In genomic region chr19:50896591-50897190, GRCh38 we compare ENCODE assay signal across 9 cellular contexts. TPM values are rescaled to one million over a fixed set of nuclear protein-coding genes. Genes with fewer than 3 reads are reported as not detected.
DNase-seq lines count a peak whose midpoint lies in the region; ATAC-seq and TF ChIP-seq lines count a peak whose summit lies in the region.
"Had no signal": no experiment of that assay in that cellular context is flagged by ENCODE, and none has a peak within 500 bp of the region (broad histone marks: within the 10 kb centered on the region; RNA-seq: fewer than 3 reads in every experiment).

No MANE protein-coding gene starts in this region.

- H3K36me3 ChIP-seq in A673 (ENCODE audit: insufficient read depth, low read length, poor library complexity, severe bottlenecking) (no peaks in the 10 kb centered on the region), right atrium auricular region (no peaks in the 10 kb centered on the region)

- peaks cover 10% of the 10 kb centered on the region for H3K9me3 Mint-ChIP-seq in activated CD4-positive, alpha-beta T cell treated with anti-CD3 and anti-CD28 coated beads for 36 hours (ENCODE audit: low read depth)
- peaks cover 5% of the 10 kb centered on the region for H3K9me3 Mint-ChIP-seq in activated CD8-positive, alpha-beta T cell treated with anti-CD3 and anti-CD28 coated beads for 36 hours

- CTCF ChIA-PET in activated CD4-positive, alpha-beta T cell treated with anti-CD3 and anti-CD28 coated beads for 36 hours (lab: Charles Lee): interaction anchor here (0.7 to 0.8 kb wide), 3 partner anchors 9 to 760 kb away, joined by 3 read pairs; no protein-coding TSS in a partner anchor
- CTCF ChIA-PET in activated CD8-positive, alpha-beta T cell treated with anti-CD3 and anti-CD28 coated beads for 36 hours (lab: Charles Lee): interaction anchor here (0.7 kb wide), 1 partner anchor 25 kb away, joined by 3 read pairs; no protein-coding TSS in a partner anchor
- CTCF ChIA-PET in A673 (lab: Charles Lee): interaction anchor here (0.7 kb wide), 1 partner anchor 245 kb away, joined by 3 read pairs; no protein-coding TSS in a partner anchor

- H3K27me3 Mint-ChIP-seq in activated CD4-positive, alpha-beta T cell treated with anti-CD3 and anti-CD28 coated beads for 36 hours: peaks cover 23% of the 10 kb centered on the region
- peaks cover 22% of the 10 kb centered on the region for H3K27me3 Mint-ChIP-seq in activated CD8-positive, alpha-beta T cell treated with anti-CD3 and anti-CD28 coated beads for 36 hours

- H3K27me3 ChIP-seq in A673 (replicated peaks; ENCODE audit: insufficient read depth, low read depth, low read length, poor library complexity) (peaks cover 8% of the 10 kb centered on the region), right atrium auricular region (no peaks in the 10 kb centered on the region)

- H3K36me3 Mint-ChIP-seq in activated CD4-positive, alpha-beta T cell treated with anti-CD3 and anti-CD28 coated beads for 36 hours (ENCODE audit: low read depth): no peaks in the 10 kb centered on the region
- H3K36me3 Mint-ChIP-seq in activated CD8-positive, alpha-beta T cell treated with anti-CD3 and anti-CD28 coated beads for 36 hours (ENCODE audit: low read depth): no peaks in the 10 kb centered on the region

- H3K4me3 ChIP-seq in A673 (ENCODE audit: low read depth, low read length, poor library complexity, severe bottlenecking) (no peak overlapping the region), right atrium auricular region (no peak overlapping the region)

- intact Hi-C loops in activated CD4-positive, alpha-beta T cell treated with anti-CD3 and anti-CD28 coated beads for 36 hours (cut with DNase I, micrococcal nuclease): no loop called here
- intact Hi-C loops in activated CD8-positive, alpha-beta T cell treated with anti-CD3 and anti-CD28 coated beads for 36 hours (cut with micrococcal nuclease): no loop called here
- intact Hi-C loops in A673 (cut with micrococcal nuclease; ENCODE audit: unreplicated experiment): no loop called here

- POLR2A ChIA-PET in activated CD4-positive, alpha-beta T cell treated with anti-CD3 and anti-CD28 coated beads for 36 hours (lab: Charles Lee): no interaction called here
- POLR2A ChIA-PET in activated CD8-positive, alpha-beta T cell treated with anti-CD3 and anti-CD28 coated beads for 36 hours (lab: Charles Lee): no interaction called here
- POLR2A ChIA-PET in A673 (lab: Charles Lee; ENCODE audit: low non-redundant PET): no interaction called here

- no peak for TF ChIP-seq CTCF in activated CD8-positive, alpha-beta T cell treated with anti-CD3 and anti-CD28 coated beads for 36 hours (IDR thresholded peaks at IDR 0.05)
- no peak for TF ChIP-seq CTCF in A673 (conservative IDR thresholded peaks at IDR 0.05; ENCODE audit: low read depth, low read length)
- no peak for TF ChIP-seq CTCF in right atrium auricular region (IDR thresholded peaks at IDR 0.05)

- H3K4me1 ChIP-seq in A673 (ENCODE audit: insufficient read depth, low read length, poor library complexity, severe bottlenecking): no peaks in the 10 kb centered on the region
- no peaks in the 10 kb centered on the region for H3K4me1 ChIP-seq in right atrium auricular region

- H3K9me3 ChIP-seq in A673 (ENCODE audit: low read depth, low read length, poor library complexity, severe bottlenecking): no peaks in the 10 kb centered on the region
- no peaks in the 10 kb centered on the region for H3K9me3 ChIP-seq in right atrium auricular region

- no peak overlapping the region for H3K4me3 Mint-ChIP-seq in activated CD4-positive, alpha-beta T cell treated with anti-CD3 and anti-CD28 coated beads for 36 hours
- H3K4me3 Mint-ChIP-seq in activated CD8-positive, alpha-beta T cell treated with anti-CD3 and anti-CD28 coated beads for 36 hours: no peak overlapping the region

- peak; percentile 97 for ATAC-seq in activated CD4-positive, alpha-beta T cell treated with anti-CD3 and anti-CD28 coated beads for 36 hours
- ATAC-seq in GM21529 (IDR thresholded peaks at IDR 0.05; ENCODE audit: unreplicated experiment): peak; percentile 83
- peak; percentile 88 for ATAC-seq in activated CD8-positive, alpha-beta T cell treated with anti-CD3 and anti-CD28 coated beads for 36 hours

- no peak overlapping the region for H3K27ac Mint-ChIP-seq in activated CD4-positive, alpha-beta T cell treated with anti-CD3 and anti-CD28 coated beads for 36 hours
- H3K27ac Mint-ChIP-seq in activated CD8-positive, alpha-beta T cell treated with anti-CD3 and anti-CD28 coated beads for 36 hours: no peak overlapping the region

- H3K27ac ChIP-seq in A673 (ENCODE audit: low read depth, low read length, poor library complexity, severe bottlenecking) (no peak overlapping the region), right atrium auricular region (no peak overlapping the region)

- peak; percentile 65 for DNase-seq in activated CD4-positive, alpha-beta T cell treated with anti-CD3 and anti-CD28 coated beads for 36 hours
- no peak for DNase-seq in activated CD4-positive, alpha-beta T cell treated with anti-CD3 and anti-CD28 coated beads, Interleukin-2, amount 50 U/mL, for 4 hours
- DNase-seq in HS-5 (ENCODE audit: low read depth) (peak; percentile 13), A673 (ENCODE audit: low spot score) (no peak), right atrium auricular region (ENCODE audit: low spot score) (no peak)
- peak; percentile 57 for DNase-seq in activated CD8-positive, alpha-beta T cell treated with anti-CD3 and anti-CD28 coated beads for 36 hours
- peak in 2 of 3 donors; percentile 9 to 30 for DNase-seq in stimulated activated CD4-positive, alpha-beta T cell treated with anti-CD3 and anti-CD28 coated beads, TNF-alpha, amount 100 ng/mL, for 48 hours (ENCODE audit: low read depth in 3 of 3)
- DNase-seq: DND-41 had no signal

- peaks cover 3% of the 10 kb centered on the region for H3K4me1 Mint-ChIP-seq in activated CD4-positive, alpha-beta T cell treated with anti-CD3 and anti-CD28 coated beads for 36 hours
- H3K4me1 Mint-ChIP-seq in activated CD8-positive, alpha-beta T cell treated with anti-CD3 and anti-CD28 coated beads for 36 hours (ENCODE audit: low read depth): no peaks in the 10 kb centered on the region

- no TSS peak for BruUV-seq in A673 (replicated peaks; lab: Mats Ljungman, UMichigan)

RNA-seq across cellular contexts. Expression of gene KLK4, which starts 14.5 kb away (rescaled TPM):
- not detected for total RNA-seq in activated CD4-positive, alpha-beta T cell treated with anti-CD3 and anti-CD28 coated beads for 36 hours
- total RNA-seq in activated CD8-positive, alpha-beta T cell treated with anti-CD3 and anti-CD28 coated beads for 36 hours: not detected
- total RNA-seq in A673 (2021) (not detected in 2 replicates), right atrium auricular region (not detected)

RNA-seq across cellular contexts. Expression of gene KLK2, which starts 23.5 kb away (rescaled TPM):
- not detected for total RNA-seq in activated CD4-positive, alpha-beta T cell treated with anti-CD3 and anti-CD28 coated beads for 36 hours
- total RNA-seq in activated CD8-positive, alpha-beta T cell treated with anti-CD3 and anti-CD28 coated beads for 36 hours: under 1 TPM; 0.51 to 0.90 TPM
- total RNA-seq in A673 (2021): not detected in 2 replicates
- total RNA-seq in right atrium auricular region: not detected

RNA-seq across cellular contexts. Expression of gene KLK3, which starts 42.0 kb away (rescaled TPM):
- not detected for total RNA-seq in activated CD4-positive, alpha-beta T cell treated with anti-CD3 and anti-CD28 coated beads for 36 hours
- not detected for total RNA-seq in activated CD8-positive, alpha-beta T cell treated with anti-CD3 and anti-CD28 coated beads for 36 hours
- total RNA-seq in A673 (2021): not detected in 2 replicates
- total RNA-seq in right atrium auricular region: not detected

RNA-seq across cellular contexts. Expression of gene KLK5, which starts 56.1 kb away (rescaled TPM):
- not detected for total RNA-seq in activated CD4-positive, alpha-beta T cell treated with anti-CD3 and anti-CD28 coated beads for 36 hours
- not detected for total RNA-seq in activated CD8-positive, alpha-beta T cell treated with anti-CD3 and anti-CD28 coated beads for 36 hours
- not detected in 2 replicates for total RNA-seq in A673 (2021)
- total RNA-seq in right atrium auricular region: 1 to 10 TPM; 2.6 to 3.1 TPM

Comparison
In these comparisons a context has a peak if more than half of its experiments do, and no peak if none do; other contexts are left out.
1. DNase-seq: peak in activated CD4-positive, alpha-beta T cell treated with anti-CD3 and anti-CD28 coated beads for 36 hours (single experiment), HS-5 (single experiment), activated CD8-positive, alpha-beta T cell treated with anti-CD3 and anti-CD28 coated beads for 36 hours (single experiment) and stimulated activated CD4-positive, alpha-beta T cell treated with anti-CD3 and anti-CD28 coated beads, TNF-alpha, amount 100 ng/mL, for 48 hours (2 of 3); none in activated CD4-positive, alpha-beta T cell treated with anti-CD3 and anti-CD28 coated beads, Interleukin-2, amount 50 U/mL, for 4 hours (0 of 2), A673 (single experiment) and right atrium auricular region (single experiment).
2. Peak in every context shown above with its lines, with median percentiles within 50 percentile points of each other: ATAC-seq.